ENCODE assay signal across 9 cellular contexts in the genomic region with DNA sequence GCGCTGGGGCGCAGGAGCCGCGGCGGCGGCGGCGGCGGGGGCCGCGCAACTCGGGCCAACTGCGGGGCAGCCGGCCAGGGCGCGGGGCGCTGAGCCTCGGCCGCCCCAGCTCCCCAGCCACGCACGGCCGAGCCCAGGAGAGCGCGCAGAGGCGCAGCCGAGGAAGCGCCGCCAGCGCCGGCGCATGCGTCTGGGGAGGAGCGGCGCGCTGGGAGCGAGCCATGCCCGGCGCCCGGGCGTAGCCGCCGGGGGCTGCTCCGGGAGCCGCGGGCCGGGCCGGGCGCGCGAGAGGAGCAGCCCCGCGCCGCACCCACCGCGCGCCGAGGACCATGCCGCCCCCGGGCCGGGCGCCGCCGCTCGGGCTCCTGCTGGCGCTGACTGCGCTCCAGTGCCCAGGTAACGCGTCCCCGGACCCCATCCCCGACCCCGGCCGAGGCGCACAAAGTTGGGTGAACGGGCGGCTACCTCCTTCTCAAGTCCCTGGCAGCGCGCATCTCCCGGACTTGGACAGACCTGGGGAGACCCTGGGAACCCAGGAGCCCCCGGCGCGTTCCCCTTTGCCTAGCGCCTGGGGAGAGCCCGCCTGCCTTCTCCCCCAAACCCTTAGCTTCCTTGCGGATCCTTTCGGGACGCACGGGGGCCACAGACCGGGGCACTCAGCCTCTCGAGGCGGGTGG. TPM values are rescaled to one million over a fixed set of nuclear protein-coding genes. Genes with fewer than 3 reads are reported as not detected.
DNase-seq lines count a peak whose midpoint lies in the region; TF ChIP-seq lines count a peak whose summit lies in the region.
"Had no signal": no experiment of that assay in that cellular context is flagged by ENCODE, and none has a peak within 500 bp of the region (broad histone marks: within the 10 kb centered on the region; RNA-seq: fewer than 3 reads in every experiment).

No MANE protein-coding gene starts in this region.

- POLR2A ChIA-PET in HEK293T (lab: Yijun Ruan, JAX) (no interaction called here), MCF 10A (lab: Yijun Ruan, JAX) (no interaction called here)

- BruUV-seq in MCF 10A (replicated peaks; lab: Mats Ljungman, UMichigan) = no TSS peak

- H4K20me1 ChIP-seq in neural progenitor cell (ENCODE audit: low read depth) = peaks cover 53% of the 10 kb centered on the region

- H3K4me3 ChIP-seq in GM06990 (replicated peaks; ENCODE audit: low read depth, low read length) (peak overlapping the region; percentile 11; the same call in 1 of the 2 replicates), neural progenitor cell (peak overlapping the region; percentile 94)

- intact Hi-C loops in MCF 10A (cut with micrococcal nuclease) = loop anchor here (10.0 kb wide), 1 partner anchor 868 kb away; no protein-coding TSS in a partner anchor
- intact Hi-C loops in posterior vena cava (cut with DNase I) = no loop called here

- peak overlapping the region; percentile 50 for H3K4me3 Mint-ChIP-seq in MCF 10A (ENCODE audit: unreplicated experiment)
- H3K4me3 Mint-ChIP-seq in neural progenitor cell = peak overlapping the region; percentile 84

- no peak overlapping the region for H3K27ac ChIP-seq in neural progenitor cell
- H3K27ac ChIP-seq: epithelial cell of prostate had no signal

- H3F3A ChIP-seq in neural progenitor cell (ENCODE audit: low read depth) = peaks cover 48% of the 10 kb centered on the region

- H3K9me3 ChIP-seq in neural progenitor cell (ENCODE audit: low read depth) = no peaks in the 10 kb centered on the region

- H2AFZ ChIP-seq in neural progenitor cell (replicated peaks) = peak overlapping the region; percentile 63

- H3K27ac Mint-ChIP-seq in MCF 10A (ENCODE audit: low read depth, unreplicated experiment) (no peak overlapping the region), neural progenitor cell (no peak overlapping the region)

- H3K27me3 ChIP-seq in GM06990 (replicated peaks; ENCODE audit: control insufficient read depth, insufficient read depth, low read length) (no peaks in the 10 kb centered on the region; the same call in none of the 2 replicates), neural progenitor cell (peaks cover 60% of the 10 kb centered on the region)

- H3K9ac ChIP-seq in neural progenitor cell = no peak overlapping the region

- no peaks in the 10 kb centered on the region for H3K36me3 Mint-ChIP-seq in MCF 10A (ENCODE audit: insufficient read depth, unreplicated experiment)
- H3K36me3 Mint-ChIP-seq in neural progenitor cell = no peaks in the 10 kb centered on the region

- peak overlapping the region; percentile 100 for H3K4me2 ChIP-seq in neural progenitor cell

- no peaks in the 10 kb centered on the region for H3K9me3 Mint-ChIP-seq in MCF 10A (ENCODE audit: unreplicated experiment)
- H3K9me3 Mint-ChIP-seq in neural progenitor cell = peaks cover 2% of the 10 kb centered on the region

- TF ChIP-seq CTCF in GM06990 (IDR thresholded peaks at IDR 0.05; ENCODE audit: insufficient read depth, low read length, poor library complexity, severe bottlenecking) = no peak
- TF ChIP-seq CTCF in MCF 10A (IDR thresholded peaks at IDR 0.05; ENCODE audit: unreplicated experiment) = no peak
- TF ChIP-seq CTCF in neural progenitor cell (IDR thresholded peaks at IDR 0.05) = no peak

- H3K36me3 ChIP-seq in GM06990 (ENCODE audit: control insufficient read depth, insufficient read depth, low read length) = no peaks in the 10 kb centered on the region
- no peaks in the 10 kb centered on the region for H3K36me3 ChIP-seq in neural progenitor cell

- H3K4me1 Mint-ChIP-seq in MCF 10A (ENCODE audit: insufficient read depth, unreplicated experiment) = peaks cover 5% of the 10 kb centered on the region
- H3K4me1 Mint-ChIP-seq in neural progenitor cell = peaks cover 40% of the 10 kb centered on the region

- H3K79me2 ChIP-seq in neural progenitor cell (ENCODE audit: low read depth) = no peaks in the 10 kb centered on the region

- H3K27me3 Mint-ChIP-seq in MCF 10A (ENCODE audit: insufficient read depth, unreplicated experiment) (peaks cover 62% of the 10 kb centered on the region), neural progenitor cell (ENCODE audit: insufficient read depth, low read depth) (peaks cover 39% of the 10 kb centered on the region)

- CTCF ChIA-PET in HEK293T (lab: Yijun Ruan, JAX) = interaction anchor here (1.0 kb wide), 1 partner anchor 17 kb away, joined by 4 read pairs; no protein-coding TSS in a partner anchor
- CTCF ChIA-PET in MCF 10A (lab: Yijun Ruan, JAX) = interaction anchor here (0.6 to 6.0 kb wide), 4 partner anchors 15 to 282 kb away, joined by 3 to 83 read pairs (median 16); no protein-coding TSS in a partner anchor

- no peak for DNase-seq in GM06990 (ENCODE audit: extremely low read depth, insufficient read length)
- peak; percentile 31 for DNase-seq in HEK293T (ENCODE audit: extremely low spot score)
- no peak for DNase-seq in MCF 10A (ENCODE audit: unreplicated experiment)
- peak; percentile 58 for DNase-seq in neural progenitor cell (ENCODE audit: low spot score)
- no peak for DNase-seq in COR-L47 (lab: John Stamatoyannopoulos, UW)
- no peak for DNase-seq in A172 (ENCODE audit: low spot score)
- DNase-seq in posterior vena cava (ENCODE audit: low spot score) = no peak
- DNase-seq in NCI-H446 (lab: John Stamatoyannopoulos, UW) = no peak

- H3K4me1 ChIP-seq in neural progenitor cell = peaks cover 54% of the 10 kb centered on the region

TF ChIP-seq in HEK293T, 16 proteins besides CTCF, POLR2A, EP300 and RAD21:
- TF ChIP-seq FOXK2 (IDR thresholded peaks at IDR 0.05) = no peak
- no peak for TF ChIP-seq ZNF384 (IDR thresholded peaks at IDR 0.05)
- no peak for TF ChIP-seq LEF1 (IDR thresholded peaks at IDR 0.05; ENCODE audit: borderline replicate concordance)

RNA-seq across cellular contexts. Expression of gene TMEM132B, which starts 0.4 kb away (rescaled TPM):
- total RNA-seq in MCF 10A (2022) (0.26 and 0.69 TPM in 2 replicates), neural progenitor cell (ENCODE audit: low replicate concordance) (12.8 and 13.2 TPM in 2 replicates), posterior vena cava (under 1 TPM; 0.48 to 0.83 TPM)
- 0.60 and 0.67 TPM in 2 replicates for total RNA-seq in A172 (2014; rRNA removed; shearing (Covaris generic))

Comparison
In these comparisons a context has a peak if more than half of its experiments do, and no peak if none do; other contexts are left out.
1. DNase-seq: peak in HEK293T (single experiment) and neural progenitor cell (single experiment); none in GM06990 (single experiment), MCF 10A (single experiment), COR-L47 (single experiment), A172 (single experiment), posterior vena cava (single experiment) and NCI-H446 (0 of 2).